Comparison of ENCODE assay signal across 1 cellular context in the genomic region with DNA sequence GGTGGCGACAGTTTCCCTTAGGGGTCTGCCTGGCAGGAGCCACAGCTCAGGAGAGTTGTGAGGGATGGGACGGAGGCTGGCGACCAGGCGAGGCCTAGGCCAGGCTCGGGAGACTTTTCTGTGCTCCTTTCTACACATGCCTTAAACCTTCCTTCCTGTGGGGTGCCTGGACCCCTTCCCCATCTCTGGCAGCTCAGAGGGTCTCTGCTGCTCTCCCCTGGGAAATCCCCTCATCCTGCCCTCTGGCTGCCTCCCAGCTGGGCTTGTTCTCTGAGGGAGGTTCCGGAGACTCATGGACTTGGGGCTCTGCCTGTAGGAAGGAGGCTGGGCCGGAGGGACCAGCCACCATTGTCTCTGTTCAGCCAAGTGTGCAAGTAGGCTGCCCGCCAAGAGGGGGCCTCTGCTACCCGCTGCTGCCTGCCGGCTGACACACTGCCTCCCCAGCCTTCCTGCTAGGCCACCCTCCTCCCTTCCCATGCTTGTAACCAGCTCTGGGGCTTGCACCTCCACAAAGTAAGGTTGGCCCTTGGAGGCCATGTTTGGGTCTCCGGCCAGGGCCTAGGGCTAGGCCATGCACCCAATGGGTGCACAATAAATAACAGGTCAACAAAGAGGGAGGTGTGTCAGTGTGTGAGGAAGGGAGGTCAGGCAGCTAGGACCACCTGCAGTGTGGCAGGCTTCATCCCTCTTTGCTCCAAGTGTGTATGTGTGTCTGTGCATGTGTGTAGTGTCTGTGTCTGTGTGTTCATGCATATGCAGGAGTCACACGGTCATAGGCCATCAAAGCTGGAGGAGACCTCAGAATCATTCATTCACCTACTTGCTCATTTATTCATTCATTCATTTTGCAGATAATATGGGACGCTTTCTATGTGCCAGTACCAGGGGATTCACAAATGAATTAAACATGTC.
TF ChIP-seq lines count a peak whose summit lies in the region.

No MANE protein-coding gene starts in this region.

TF ChIP-seq in IMR-90, 13 proteins besides CTCF, POLR2A, EP300 and RAD21:
- TF ChIP-seq RCOR1 (IDR thresholded peaks at IDR 0.05; ENCODE audit: insufficient replicate concordance, low read length) = no peak
- TF ChIP-seq FOS (IDR thresholded peaks at IDR 0.05; ENCODE audit: low read depth, low read length) = no peak
- TF ChIP-seq MAZ (IDR thresholded peaks at IDR 0.05; ENCODE audit: borderline replicate concordance, low read depth, low read length) = no peak
- TF ChIP-seq, protein P1, sequence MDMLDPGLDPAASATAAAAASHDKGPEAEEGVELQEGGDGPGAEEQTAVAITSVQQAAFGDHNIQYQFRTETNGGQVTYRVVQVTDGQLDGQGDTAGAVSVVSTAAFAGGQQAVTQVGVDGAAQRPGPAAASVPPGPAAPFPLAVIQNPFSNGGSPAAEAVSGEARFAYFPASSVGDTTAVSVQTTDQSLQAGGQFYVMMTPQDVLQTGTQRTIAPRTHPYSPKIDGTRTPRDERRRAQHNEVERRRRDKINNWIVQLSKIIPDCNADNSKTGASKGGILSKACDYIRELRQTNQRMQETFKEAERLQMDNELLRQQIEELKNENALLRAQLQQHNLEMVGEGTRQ (IDR thresholded peaks at IDR 0.05; ENCODE audit: low read depth, low read length) = no peak
- TF ChIP-seq SMC3 (IDR thresholded peaks at IDR 0.05; ENCODE audit: low read depth, low read length) = no peak
- no peak for TF ChIP-seq NFE2L2 (IDR thresholded peaks at IDR 0.05; ENCODE audit: low read depth, low read length)
- TF ChIP-seq CEBPB (IDR thresholded peaks at IDR 0.05; ENCODE audit: low read depth, low read length) = no peak
- no peak for TF ChIP-seq CHD1 (IDR thresholded peaks at IDR 0.05; ENCODE audit: low read depth, low read length)
- no peak for TF ChIP-seq MXI1 (IDR thresholded peaks at IDR 0.05; ENCODE audit: borderline replicate concordance, low read depth, low read length)
